Comparison of ENCODE assay signal across 14 cellular contexts in genomic region chr1:201291917-201292316, GRCh38. TPM values are rescaled to one million over a fixed set of nuclear protein-coding genes. Genes with fewer than 3 reads are reported as not detected.
"Had no signal": no experiment of that assay in that cellular context is flagged by ENCODE, and none has a peak within 500 bp of the region (broad histone marks: within the 10 kb centered on the region; RNA-seq: fewer than 3 reads in every experiment).

No MANE protein-coding gene starts in this region.

- ATAC-seq: activated CD8-positive, alpha-beta T cell treated with anti-CD3 and anti-CD28 coated beads, Interleukin-2, amount 10 ng/mL, durations not matched to agents 7 days and 5 days; activated T-cell treated with anti-CD3 and anti-CD28 coated beads, Interleukin-2, amount 50 U/mL, for 72 hours; naive thymus-derived CD8-positive, alpha-beta T cell; stimulated activated effector memory CD8-positive, alpha-beta T cell treated with anti-CD3 and anti-CD28 coated beads, Interleukin-12 subunit alpha, Interleukin-12 subunit beta, amount 100 ng/mL, for 72 hours had no signal

- H3K4me1 ChIP-seq: left ventricle myocardium inferior, parathyroid adenoma, uterus had no signal

- DNase-seq: activated CD4-positive, alpha-beta T cell treated with anti-CD3 and anti-CD28 coated beads for 4 hours; activated CD8-positive, alpha-beta memory T cell treated with anti-CD3 and anti-CD28 coated beads, Interleukin-2, amount 50 U/mL, for 48 hours; activated CD8-positive, alpha-beta T cell treated with anti-CD3 and anti-CD28 coated beads, Interleukin-2, amount 10 ng/mL, durations not matched to agents 7 days and 5 days; activated gamma-delta T cell; activated T-cell treated with anti-CD3 and anti-CD28 coated beads, Interleukin-2, amount 50 U/mL, for 72 hours; amniotic stem cell; effector CD8-positive, alpha-beta T cell; islet precursor cell; left ventricle myocardium inferior; naive thymus-derived CD8-positive, alpha-beta T cell; uterus had no signal

- H3K36me3 ChIP-seq: left ventricle myocardium inferior, uterus had no signal

- H3K9me3 ChIP-seq: left ventricle myocardium inferior, uterus had no signal

- H3K4me3 ChIP-seq: hepatocyte, left ventricle myocardium inferior, uterus had no signal

RNA-seq across cellular contexts. Expression of gene PKP1, which starts 8.6 kb away (rescaled TPM):
- total RNA-seq: activated CD8-positive, alpha-beta T cell treated with anti-CD3 and anti-CD28 coated beads, Interleukin-2, amount 10 ng/mL, durations not matched to agents 7 days and 5 days; activated T-cell treated with anti-CD3 and anti-CD28 coated beads, Interleukin-2, amount 50 U/mL, for 72 hours; naive thymus-derived CD8-positive, alpha-beta T cell had no signal
